ENCODE assay signal across 26 cellular contexts in genomic region chr12:8917751-8918150, GRCh38.
"Had no signal": no experiment of that assay in that cellular context is flagged by ENCODE, and none has a peak within 500 bp of the region (broad histone marks: within the 10 kb centered on the region; RNA-seq: fewer than 3 reads in every experiment).

No MANE protein-coding gene starts in this region.

- H3K4me3 Mint-ChIP-seq: activated B cell treated with CpG ODN at 0.5 μM for 24 hours; activated CD4-positive, alpha-beta T cell treated with anti-CD3 and anti-CD28 coated beads for 36 hours; activated naive CD8-positive, alpha-beta T cell; activated T-cell treated with anti-CD3 and anti-CD28 coated beads, Interleukin-2, amount 50 U/mL, for 24 hours; activated T-helper 17 cell treated with anti-CD3 and anti-CD28 coated beads, Interleukin-2, amount 50 U/mL, for 72 hours; central memory CD8-positive, alpha-beta T cell; effector memory CD8-positive, alpha-beta T cell; naive thymus-derived CD4-positive, alpha-beta T cell had no signal

- H3K27me3 ChIP-seq: breast epithelium, colonic mucosa, dorsolateral prefrontal cortex, gastroesophageal sphincter, left lung, tibial artery had no signal

- DNase-seq: activated B cell treated with CpG ODN at 0.5 μM for 24 hours; activated CD4-positive, alpha-beta T cell treated with anti-CD3 and anti-CD28 coated beads for 36 hours; activated CD4-positive, alpha-beta T cell treated with anti-CD3 and anti-CD28 coated beads, Interleukin-2, amount 50 U/mL, for 4 hours; activated CD8-positive, alpha-beta memory T cell treated with anti-CD3 and anti-CD28 coated beads for 24 hours; activated CD8-positive, alpha-beta memory T cell treated with anti-CD3 and anti-CD28 coated beads, Interleukin-2, amount 50 U/mL, for 4 hours; activated naive CD4-positive, alpha-beta T cell; activated T-cell treated with anti-CD3 and anti-CD28 coated beads, Interleukin-2, amount 50 U/mL, for 24 hours; colonic mucosa; dorsolateral prefrontal cortex; effector memory CD8-positive, alpha-beta T cell; head of caudate nucleus; left lung; naive thymus-derived CD4-positive, alpha-beta T cell; stimulated activated CD4-positive, alpha-beta T cell treated with anti-CD3 and anti-CD28 coated beads, Interleukin-12 subunit alpha, Interleukin-12 subunit beta, amount 100 ng/mL, for 4 hours; stimulated activated CD4-positive, alpha-beta T cell treated with anti-CD3 and anti-CD28 coated beads, Interleukin-4, amount 100 ng/mL, for 4 hours; stimulated activated naive CD8-positive, alpha-beta T cell treated with anti-CD3 and anti-CD28 coated beads, Interleukin-15, Interleukin-2, amounts not matched to agents 100 U/mL and 50 U/mL, for 24 hours; T-helper 9 cell; tibial artery had no signal

- H3K27me3 Mint-ChIP-seq: activated B cell treated with CpG ODN at 0.5 μM for 24 hours; activated CD4-positive, alpha-beta T cell treated with anti-CD3 and anti-CD28 coated beads for 36 hours; activated naive CD8-positive, alpha-beta T cell; activated T-cell treated with anti-CD3 and anti-CD28 coated beads, Interleukin-2, amount 50 U/mL, for 24 hours; activated T-helper 17 cell treated with anti-CD3 and anti-CD28 coated beads, Interleukin-2, amount 50 U/mL, for 72 hours; central memory CD8-positive, alpha-beta T cell; effector memory CD8-positive, alpha-beta T cell; progenitor cell of endocrine pancreas had no signal

- H3K36me3 ChIP-seq: breast epithelium, colonic mucosa had no signal

- ATAC-seq: activated CD4-positive, alpha-beta T cell treated with anti-CD3 and anti-CD28 coated beads for 36 hours; activated T-helper 17 cell treated with anti-CD3 and anti-CD28 coated beads, Interleukin-2, amount 50 U/mL, for 72 hours; effector memory CD8-positive, alpha-beta T cell; esophagus mucosa; gastroesophageal sphincter; left lung; naive thymus-derived CD4-positive, alpha-beta T cell; stimulated activated naive CD8-positive, alpha-beta T cell treated with anti-CD3 and anti-CD28 coated beads, Interleukin-15, Interleukin-2, amounts not matched to agents 100 U/mL and 50 U/mL, for 24 hours had no signal

- H3K9me3 ChIP-seq: breast epithelium, colonic mucosa, gastroesophageal sphincter, left lung, tibial artery had no signal

- H3K27ac Mint-ChIP-seq: activated B cell treated with CpG ODN at 0.5 μM for 24 hours; activated CD4-positive, alpha-beta T cell treated with anti-CD3 and anti-CD28 coated beads for 36 hours; activated naive CD8-positive, alpha-beta T cell; activated T-cell treated with anti-CD3 and anti-CD28 coated beads, Interleukin-2, amount 50 U/mL, for 24 hours; activated T-helper 17 cell treated with anti-CD3 and anti-CD28 coated beads, Interleukin-2, amount 50 U/mL, for 72 hours; effector memory CD8-positive, alpha-beta T cell; progenitor cell of endocrine pancreas had no signal

- H3K9me3 Mint-ChIP-seq: activated B cell treated with CpG ODN at 0.5 μM for 24 hours; activated T-cell treated with anti-CD3 and anti-CD28 coated beads, Interleukin-2, amount 50 U/mL, for 24 hours; activated T-helper 17 cell treated with anti-CD3 and anti-CD28 coated beads, Interleukin-2, amount 50 U/mL, for 72 hours; central memory CD8-positive, alpha-beta T cell; effector memory CD8-positive, alpha-beta T cell; naive thymus-derived CD4-positive, alpha-beta T cell had no signal

- H3K27ac ChIP-seq: breast epithelium, colonic mucosa, dorsolateral prefrontal cortex, gastroesophageal sphincter, left lung, tibial artery had no signal

- H3K4me3 ChIP-seq: breast epithelium, colonic mucosa, dorsolateral prefrontal cortex, gastroesophageal sphincter, left lung, lung, tibial artery had no signal
